ENCODE assay signal across 13 cellular contexts in genomic region chr9:130858734-130859705, GRCh38. TPM values are rescaled to one million over a fixed set of nuclear protein-coding genes. Genes with fewer than 3 reads are reported as not detected.
DNase-seq lines count a peak whose midpoint lies in the region; ATAC-seq and TF ChIP-seq lines count a peak whose summit lies in the region.
"Had no signal": no experiment of that assay in that cellular context is flagged by ENCODE, and none has a peak within 500 bp of the region (broad histone marks: within the 10 kb centered on the region; RNA-seq: fewer than 3 reads in every experiment).

No MANE protein-coding gene starts in this region.

- ATAC-seq in left ventricle myocardium superior (peak; percentile 11), HG03460 (IDR thresholded peaks at IDR 0.05; ENCODE audit: unreplicated experiment) (no peak), HG02588 (IDR thresholded peaks at IDR 0.05; ENCODE audit: unreplicated experiment) (no peak)

- H4K20me1 ChIP-seq in BLaER1: peaks cover 100% of the 10 kb centered on the region

- H3K4me1 ChIP-seq in BLaER1 (peaks cover 26% of the 10 kb centered on the region), skeletal muscle tissue (ENCODE audit: control insufficient read depth in 3 of 3, insufficient read depth in 3 of 3, low read length in 3 of 3) (peaks cover 32 to 38% (median 33%) of the 10 kb centered on the region in 3 donors)

- H3K9me3 ChIP-seq in BLaER1 (no peaks in the 10 kb centered on the region), skeletal muscle tissue (ENCODE audit: control insufficient read depth in 3 of 3, low read length in 3 of 3) (no peaks in the 10 kb centered on the region)
- H3K9me3 ChIP-seq: mucosa of descending colon had no signal

- no peaks in the 10 kb centered on the region for H3K27me3 ChIP-seq in BLaER1
- no peaks in the 10 kb centered on the region for H3K27me3 ChIP-seq in skeletal muscle tissue (ENCODE audit: control insufficient read depth in 3 of 3, insufficient read depth in 3 of 3, low read length in 3 of 3)

- no peak for DNase-seq in left ventricle myocardium superior
- DNase-seq in GM10266 (ENCODE audit: extremely low spot score): no peak
- no peak for DNase-seq in cortex of kidney (lab: John Stamatoyannopoulos, UW)
- DNase-seq: DND-41, mucosa of descending colon had no signal

- intact Hi-C loops in left ventricle myocardium superior (cut with micrococcal nuclease): no loop called here

- TF ChIP-seq CTCF in GM10266 (IDR thresholded peaks at IDR 0.05; ENCODE audit: control insufficient read depth, insufficient read depth, low read depth, missing control alignments): no peak

- H3K36me3 ChIP-seq in BLaER1 (peaks cover 99% of the 10 kb centered on the region), skeletal muscle tissue (ENCODE audit: control insufficient read depth in 3 of 3, insufficient read depth in 3 of 3, low read length in 3 of 3) (peaks cover 19 to 35% (median 22%) of the 10 kb centered on the region in 3 donors)

- peak overlapping the region; percentile 32; the same call in 1 of the 2 replicates for H3K9ac ChIP-seq in BLaER1
- no peak overlapping the region for H3K9ac ChIP-seq in skeletal muscle tissue (ENCODE audit: low read depth in 1 of 3, low read length in 3 of 3)

- no peak overlapping the region for H3K4me3 ChIP-seq in BLaER1
- no peak overlapping the region for H3K4me3 ChIP-seq in skeletal muscle tissue (ENCODE audit: low read length in 3 of 3)
- H3K4me3 ChIP-seq: mucosa of descending colon, skin epidermis had no signal

- H3K27ac ChIP-seq in BLaER1: peak overlapping the region; percentile 58; the same call in 1 of the 2 replicates
- H3K27ac ChIP-seq in angular gyrus (ENCODE audit: low read depth, low read length): peak overlapping the region; percentile 17
- H3K27ac ChIP-seq in skeletal muscle tissue (ENCODE audit: low read depth, low read length): peak overlapping the region; percentile 71

- H3K4me2 ChIP-seq in BLaER1: peak overlapping the region; percentile 60

RNA-seq across cellular contexts. Expression of gene ABL1, which starts 24.0 kb away (rescaled TPM):
- total RNA-seq in left ventricle myocardium superior (33.3 TPM), skeletal muscle tissue (27.7 TPM)

RNA-seq across cellular contexts. Expression of gene QRFP, which starts 37.6 kb away (rescaled TPM):
- not detected for total RNA-seq in left ventricle myocardium superior
- total RNA-seq in skeletal muscle tissue: not detected
- total RNA-seq: B cell, M059J had no signal

Comparison
In these comparisons a context has a peak if more than half of its experiments do, and no peak if none do; other contexts are left out.
1. H3K27ac ChIP-seq: peak in every context shown above with its lines; median percentile 71 in skeletal muscle tissue; 58 in BLaER1; 17 in angular gyrus.